Comparison of ENCODE assay signal across 21 cellular contexts in the genomic region with DNA sequence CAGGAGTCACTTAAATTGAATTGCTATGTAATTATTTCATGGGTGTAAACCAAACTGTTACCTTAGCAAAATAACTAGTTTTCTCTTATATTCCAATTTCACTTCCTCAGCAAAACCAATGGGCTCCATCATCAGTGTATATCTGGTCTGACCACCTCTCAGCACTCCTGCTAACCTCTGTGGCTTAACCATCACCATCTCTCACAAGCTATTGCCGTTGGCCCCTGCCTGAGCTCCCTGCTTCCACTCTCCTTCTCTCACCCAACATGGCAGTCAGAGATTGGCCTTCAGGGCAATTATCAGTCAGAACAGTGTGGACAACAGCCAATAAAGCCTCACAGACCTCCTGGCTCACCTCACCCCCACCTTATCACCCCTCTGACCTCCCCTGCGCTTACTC.
"Had no signal": no experiment of that assay in that cellular context is flagged by ENCODE, and none has a peak within 500 bp of the region (broad histone marks: within the 10 kb centered on the region; RNA-seq: fewer than 3 reads in every experiment).

No MANE protein-coding gene starts in this region.

- H3K4me3 Mint-ChIP-seq: activated CD4-positive, alpha-beta memory T cell treated with anti-CD3 and anti-CD28 coated beads, Interleukin-2, amount 10 ng/mL, durations not matched to agents 7 days and 5 days; activated CD4-positive, alpha-beta T cell treated with anti-CD3 and anti-CD28 coated beads, Interleukin-2, amount 10 ng/mL, durations not matched to agents 24 days and 14 days; activated naive CD4-positive, alpha-beta T cell treated with anti-CD3 and anti-CD28 coated beads, Interleukin-2, amount 50 U/mL, for 24 hours; dendritic cell treated with granulocyte-macrophage colony-stimulating factor and Interleukin-4, amounts not matched to agents 40 ng/mL and 50 ng/mL, for 4 days; T-helper 1 cell treated with Interleukin-12 subunit alpha and Interleukin-12 subunit beta and Interleukin-4 antibody, amounts not matched to agents 30 μg/mL and 1 μg/mL, for 36 hours had no signal

- H3K4me3 ChIP-seq: body of pancreas, lung, prostate gland, upper lobe of left lung had no signal

- ATAC-seq: activated CD4-positive, CD25-positive, alpha-beta regulatory T cell treated with anti-CD3 and anti-CD28 coated beads, Interleukin-2, amount 50 U/mL, for 24 hours; body of pancreas; left lobe of liver; naive thymus-derived CD8-positive, alpha-beta T cell; stimulated activated naive CD8-positive, alpha-beta T cell treated with anti-CD3 and anti-CD28 coated beads, Interleukin-15, Interleukin-2, amounts not matched to agents 100 U/mL and 50 U/mL, for 24 hours had no signal

- H3K36me3 Mint-ChIP-seq: activated naive CD4-positive, alpha-beta T cell treated with anti-CD3 and anti-CD28 coated beads, Interleukin-2, amount 50 U/mL, for 24 hours; immature natural killer cell; naive thymus-derived CD8-positive, alpha-beta T cell had no signal

- H3K4me1 ChIP-seq: prostate gland had no signal

- H3K27me3 Mint-ChIP-seq: activated CD4-positive, alpha-beta memory T cell treated with anti-CD3 and anti-CD28 coated beads, Interleukin-2, amount 10 ng/mL, durations not matched to agents 7 days and 5 days; activated CD4-positive, alpha-beta T cell treated with anti-CD3 and anti-CD28 coated beads, Interleukin-2, amount 10 ng/mL, durations not matched to agents 24 days and 14 days; activated naive CD4-positive, alpha-beta T cell treated with anti-CD3 and anti-CD28 coated beads, Interleukin-2, amount 50 U/mL, for 24 hours; dendritic cell treated with granulocyte-macrophage colony-stimulating factor and Interleukin-4, amounts not matched to agents 40 ng/mL and 50 ng/mL, for 4 days; naive thymus-derived CD8-positive, alpha-beta T cell had no signal

- H3K9me3 Mint-ChIP-seq: activated CD4-positive, alpha-beta memory T cell treated with anti-CD3 and anti-CD28 coated beads, Interleukin-2, amount 10 ng/mL, durations not matched to agents 7 days and 5 days; activated naive CD4-positive, alpha-beta T cell treated with anti-CD3 and anti-CD28 coated beads, Interleukin-2, amount 50 U/mL, for 24 hours; dendritic cell treated with granulocyte-macrophage colony-stimulating factor and Interleukin-4, amounts not matched to agents 40 ng/mL and 50 ng/mL, for 4 days; naive thymus-derived CD8-positive, alpha-beta T cell had no signal

- H3K36me3 ChIP-seq: prostate gland, upper lobe of left lung had no signal

- DNase-seq: activated CD4-positive, alpha-beta memory T cell treated with anti-CD3 and anti-CD28 coated beads, Interleukin-2, amount 10 ng/mL, durations not matched to agents 7 days and 5 days; activated CD4-positive, alpha-beta T cell treated with anti-CD3 and anti-CD28 coated beads, Interleukin-2, amount 10 ng/mL, durations not matched to agents 24 days and 14 days; activated gamma-delta T cell; activated T-cell treated with anti-CD3 and anti-CD28 coated beads for 4 hours; anterior cingulate cortex; body of pancreas; effector CD4-positive, alpha-beta T cell; foreskin fibroblast; immature natural killer cell; naive thymus-derived CD8-positive, alpha-beta T cell; stimulated activated CD4-positive, alpha-beta T cell treated with anti-CD3 and anti-CD28 coated beads, Interleukin-4, amount 100 ng/mL, for 1 hour; stimulated activated naive CD8-positive, alpha-beta T cell treated with anti-CD3 and anti-CD28 coated beads, Interleukin-15, Interleukin-2, amounts not matched to agents 100 U/mL and 50 U/mL, for 24 hours; upper lobe of left lung had no signal

- FAIRE-seq: endometrium had no signal

- H3K27ac Mint-ChIP-seq: activated CD4-positive, alpha-beta memory T cell treated with anti-CD3 and anti-CD28 coated beads, Interleukin-2, amount 10 ng/mL, durations not matched to agents 7 days and 5 days; activated CD4-positive, alpha-beta T cell treated with anti-CD3 and anti-CD28 coated beads, Interleukin-2, amount 10 ng/mL, durations not matched to agents 24 days and 14 days; dendritic cell treated with granulocyte-macrophage colony-stimulating factor and Interleukin-4, amounts not matched to agents 40 ng/mL and 50 ng/mL, for 4 days; immature natural killer cell had no signal

- H3K9me3 ChIP-seq: body of pancreas, prostate gland, upper lobe of left lung had no signal

- H3K4me1 Mint-ChIP-seq: activated CD4-positive, alpha-beta memory T cell treated with anti-CD3 and anti-CD28 coated beads, Interleukin-2, amount 10 ng/mL, durations not matched to agents 7 days and 5 days; immature natural killer cell had no signal

- H3K27ac ChIP-seq: body of pancreas, prostate gland, upper lobe of left lung had no signal

- H3K27me3 ChIP-seq: body of pancreas, upper lobe of left lung had no signal
